ENCODE assay signal across 8 cellular contexts in genomic region chr21:35256468-35256988, GRCh38.
DNase-seq lines count a peak whose midpoint lies in the region; ATAC-seq and TF ChIP-seq lines count a peak whose summit lies in the region.

No MANE protein-coding gene starts in this region.

- WGBS in hepatocyte (ENCODE audit: low lambda C conversion rate, missing lambda C conversion rate), result 15% methylated on average over 10 of the region's 10 CpGs

- peaks cover 31% of the 10 kb centered on the region for H3K36me3 Mint-ChIP-seq in Calu3 (ENCODE audit: insufficient read depth, unreplicated experiment)

- no peaks in the 10 kb centered on the region for H3K79me2 ChIP-seq in hepatocyte

- H3K27me3 Mint-ChIP-seq in Calu3 (ENCODE audit: unreplicated experiment), result no peaks in the 10 kb centered on the region

- no peaks in the 10 kb centered on the region for H3K9me3 ChIP-seq in hepatocyte (ENCODE audit: low read depth)

- H3K4me2 ChIP-seq in hepatocyte, result peak overlapping the region; percentile 59

- intact Hi-C loops in Calu3 (cut with micrococcal nuclease; ENCODE audit: unreplicated experiment), result loop anchor here (1.0 to 10.0 kb wide), 7 partner anchors 34 to 362 kb away; partner anchors contain the start of gene RUNX1

- peak overlapping the region; percentile 2 for H2AFZ ChIP-seq in hepatocyte

- H3K27ac ChIP-seq in hepatocyte, result peak overlapping the region; percentile 86

- peaks cover 66% of the 10 kb centered on the region for H3K4me1 Mint-ChIP-seq in Calu3 (ENCODE audit: low read depth, unreplicated experiment)

- TF ChIP-seq CTCF in Calu3 (IDR thresholded peaks at IDR 0.05; ENCODE audit: unreplicated experiment), result no peak
- no peak for TF ChIP-seq CTCF in hepatocyte (IDR thresholded peaks at IDR 0.05; ENCODE audit: poor library complexity)

- no peak for ATAC-seq in GM19328 (IDR thresholded peaks at IDR 0.05; ENCODE audit: unreplicated experiment)

- CTCF ChIA-PET in Calu3 (lab: Charles Lee), result interaction anchor here (0.6 to 1.6 kb wide), 6 partner anchors 19 to 584 kb away, joined by 3 to 11 read pairs (median 4); no protein-coding TSS in a partner anchor

- peaks cover under 1% of the 10 kb centered on the region for H3K9me3 Mint-ChIP-seq in Calu3 (ENCODE audit: low read depth, unreplicated experiment)

- no TSS peak for BruUV-seq in Calu3 (replicated peaks; lab: Mats Ljungman, UMichigan)

- peak overlapping the region; percentile 66 for H3K4me3 Mint-ChIP-seq in Calu3 (ENCODE audit: low read depth, unreplicated experiment)

- H3K36me3 ChIP-seq in hepatocyte (replicated peaks; ENCODE audit: insufficient read depth, low read depth), result no peaks in the 10 kb centered on the region

- H3K9me2 ChIP-seq in hepatocyte (replicated peaks; ENCODE audit: insufficient read depth), result no peaks in the 10 kb centered on the region

- no peaks in the 10 kb centered on the region for H4K20me1 ChIP-seq in hepatocyte (ENCODE audit: insufficient read depth, poor library complexity, severe bottlenecking)

- H3K27me3 ChIP-seq in hepatocyte, result no peaks in the 10 kb centered on the region

- H3K27ac Mint-ChIP-seq in Calu3 (ENCODE audit: unreplicated experiment), result peak overlapping the region; percentile 98

- H3K4me1 ChIP-seq in hepatocyte (ENCODE audit: insufficient read depth), result peaks cover 42% of the 10 kb centered on the region

- DNase-seq in Calu3, result peak; percentile 82
- peak; percentile 67 for DNase-seq in NCI-H1694 treated with DMSO at 0.1 percent for 48 hours (lab: John Stamatoyannopoulos, UW)
- peak in 39 of 58 donors; percentile 2 to 67 (median 20) for DNase-seq in anterior cingulate cortex (lab: John Stamatoyannopoulos, UW)
- DNase-seq in hepatocyte (ENCODE audit: low spot score), result peak; percentile 94
- DNase-seq in skeletal muscle cell (ENCODE audit: low read depth), result peak; percentile 99
- DNase-seq in SKM-1 treated with dmso at 0.1 percent for 144 hours (lab: John Stamatoyannopoulos, UW; ENCODE audit: unreplicated experiment), result no peak
- DNase-seq in activated T-cell treated with anti-CD3 and anti-CD28 coated beads, Interleukin-2, amount 50 U/mL, for 48 hours, result no peak

- no peak overlapping the region for H3K4me3 ChIP-seq in hepatocyte
- no peak overlapping the region for H3K4me3 ChIP-seq in skeletal muscle cell (ENCODE audit: low read depth, low read length)

Comparison
In these comparisons a context has a peak if more than half of its experiments do, and no peak if none do; other contexts are left out.
1. DNase-seq: peak in Calu3 (single experiment), NCI-H1694 treated with DMSO at 0.1 percent for 48 hours (single experiment), anterior cingulate cortex (39 of 58), hepatocyte (single experiment) and skeletal muscle cell (single experiment); none in SKM-1 treated with dmso at 0.1 percent for 144 hours (single experiment) and activated T-cell treated with anti-CD3 and anti-CD28 coated beads, Interleukin-2, amount 50 U/mL, for 48 hours (0 of 2).